ENCODE assay signal across 1 cellular context in genomic region chr21:37231247-37231645, GRCh38.
TF ChIP-seq lines count a peak whose summit lies in the region.

No MANE protein-coding gene starts in this region.

TF ChIP-seq in K562, 482 proteins besides CTCF, POLR2A, EP300 and RAD21:
- no peak for TF ChIP-seq BHLHE40 (IDR thresholded peaks at IDR 0.05; ENCODE audit: low read length)
- TF ChIP-seq TFE3 (CRISPR knock-in tag; IDR thresholded peaks at IDR 0.05) = no peak
- peak; percentile 95 for TF ChIP-seq MAFK (IDR thresholded peaks at IDR 0.05; ENCODE audit: low read length)
- TF ChIP-seq C11orf30 (IDR thresholded peaks at IDR 0.05; ENCODE audit: low read depth) = peak; percentile 87
- peak; percentile 85 for TF ChIP-seq MAFG (tag; conservative IDR thresholded peaks at IDR 0.05)
- TF ChIP-seq ZNF316 (IDR thresholded peaks at IDR 0.05) = peak; percentile 91
- no peak for TF ChIP-seq XRCC3 (IDR thresholded peaks at IDR 0.05)
- TF ChIP-seq MAFF (IDR thresholded peaks at IDR 0.05; ENCODE audit: low read length) = peak; percentile 83
- peak; percentile 2; the same call in 1 of the 2 replicates for TF ChIP-seq POLR2G (IDR thresholded peaks at IDR 0.05; ENCODE audit: low read depth, low read length)
